In genomic region chr19:6534451-6535093, GRCh38 we compare ENCODE assay signal across 28 cellular contexts. TPM values are rescaled to one million over a fixed set of nuclear protein-coding genes. Genes with fewer than 3 reads are reported as not detected.
DNase-seq lines count a peak whose midpoint lies in the region; ATAC-seq and TF ChIP-seq lines count a peak whose summit lies in the region.
"Had no signal": no experiment of that assay in that cellular context is flagged by ENCODE, and none has a peak within 500 bp of the region (broad histone marks: within the 10 kb centered on the region; RNA-seq: fewer than 3 reads in every experiment).

No MANE protein-coding gene starts in this region.

- no peaks in the 10 kb centered on the region for H3K9me3 ChIP-seq in CD4-positive, alpha-beta T cell (ENCODE audit: control insufficient read depth, low read length)
- H3K9me3 ChIP-seq in HUES64 (ENCODE audit: insufficient read depth, low read depth, low read length), result peaks cover 6% of the 10 kb centered on the region
- no peaks in the 10 kb centered on the region for H3K9me3 ChIP-seq in hepatocyte (ENCODE audit: low read depth)
- peaks cover 8% of the 10 kb centered on the region for H3K9me3 ChIP-seq in WERI-Rb-1 (ENCODE audit: severe bottlenecking)
- H3K9me3 ChIP-seq: A549, body of pancreas, gastrocnemius medialis, SJCRH30, thyroid gland had no signal

- H3K9ac ChIP-seq in HUES64 (ENCODE audit: low read depth, low read length), result no peak overlapping the region
- H3K9ac ChIP-seq: KMS-11 had no signal

- 86% methylated on average over 40 of the region's 40 CpGs for WGBS in HUES64
- WGBS in hepatocyte (ENCODE audit: low lambda C conversion rate, missing lambda C conversion rate), result 45% methylated on average over 39 of the region's 40 CpGs

- no peak for DNase-seq in CD4-positive, alpha-beta T cell
- DNase-seq in hepatocyte (ENCODE audit: low spot score), result no peak
- DNase-seq in neural crest cell (ENCODE audit: low read depth, low spot score), result no peak
- DNase-seq in WERI-Rb-1, result no peak
- no peak for DNase-seq in activated CD8-positive, alpha-beta memory T cell treated with anti-CD3 and anti-CD28 coated beads, Interleukin-2, amount 50 U/mL, for 48 hours
- DNase-seq in activated CD8-positive, alpha-beta T cell treated with anti-CD3 and anti-CD28 coated beads, Interleukin-2, amount 10 ng/mL, durations not matched to agents 7 days and 5 days, result no peak
- DNase-seq: activated B cell treated with CpG ODN at 0.5 μM for 24 hours; activated CD8-positive, alpha-beta T cell treated with anti-CD3 and anti-CD28 coated beads for 36 hours; activated T-cell treated with anti-CD3 and anti-CD28 coated beads, Interleukin-2, amount 50 U/mL, for 48 hours; erythroblast; gastrocnemius medialis; naive thymus-derived CD8-positive, alpha-beta T cell; NCI-H1105; NCI-H2107; NCI-H524; PC-3; SJCRH30; T-helper 2 cell had no signal

- no peaks in the 10 kb centered on the region for H3K9me2 ChIP-seq in hepatocyte (replicated peaks; ENCODE audit: insufficient read depth)

- no peaks in the 10 kb centered on the region for H4K20me1 ChIP-seq in hepatocyte (ENCODE audit: insufficient read depth, poor library complexity, severe bottlenecking)

- peaks cover 53% of the 10 kb centered on the region for H3K27me3 Mint-ChIP-seq in CD4-positive, alpha-beta T cell
- peaks cover 62% of the 10 kb centered on the region for H3K27me3 Mint-ChIP-seq in neural crest cell (ENCODE audit: low read depth)
- H3K27me3 Mint-ChIP-seq in activated CD8-positive, alpha-beta T cell treated with anti-CD3 and anti-CD28 coated beads, Interleukin-2, amount 10 ng/mL, durations not matched to agents 7 days and 5 days (ENCODE audit: low read depth), result peaks cover 23% of the 10 kb centered on the region

- H3K4me3 ChIP-seq in HUES64 (ENCODE audit: low read length) (peak overlapping the region; percentile 34), hepatocyte (no peak overlapping the region), WERI-Rb-1 (ENCODE audit: low read depth, low read length) (no peak overlapping the region)
- H3K4me3 ChIP-seq: A549, body of pancreas, gastrocnemius medialis, SJCRH30, thyroid gland had no signal

- no peak overlapping the region for H3K27ac ChIP-seq in CD4-positive, alpha-beta T cell (ENCODE audit: low read depth, low read length)
- H3K27ac ChIP-seq in HUES64 (ENCODE audit: low read depth, low read length) (no peak overlapping the region), hepatocyte (no peak overlapping the region), WERI-Rb-1 (no peak overlapping the region)
- H3K27ac ChIP-seq: body of pancreas, gastrocnemius medialis, KMS-11, SJCRH30, thyroid gland had no signal

- no peaks in the 10 kb centered on the region for H3K36me3 Mint-ChIP-seq in CD4-positive, alpha-beta T cell (ENCODE audit: low read depth)
- H3K36me3 Mint-ChIP-seq in neural crest cell (ENCODE audit: low read depth), result peaks cover 7% of the 10 kb centered on the region
- peaks cover 12% of the 10 kb centered on the region for H3K36me3 Mint-ChIP-seq in activated CD8-positive, alpha-beta T cell treated with anti-CD3 and anti-CD28 coated beads, Interleukin-2, amount 10 ng/mL, durations not matched to agents 7 days and 5 days (ENCODE audit: low read depth)
- H3K36me3 Mint-ChIP-seq: naive thymus-derived CD8-positive, alpha-beta T cell had no signal

- peak overlapping the region; percentile 42 for H3K4me3 Mint-ChIP-seq in CD4-positive, alpha-beta T cell
- peak overlapping the region; percentile 77 for H3K4me3 Mint-ChIP-seq in neural crest cell
- no peak overlapping the region for H3K4me3 Mint-ChIP-seq in activated CD8-positive, alpha-beta T cell treated with anti-CD3 and anti-CD28 coated beads, Interleukin-2, amount 10 ng/mL, durations not matched to agents 7 days and 5 days
- H3K4me3 Mint-ChIP-seq: activated B cell treated with CpG ODN at 0.5 μM for 24 hours; activated CD8-positive, alpha-beta T cell treated with anti-CD3 and anti-CD28 coated beads for 36 hours; dendritic cell treated with granulocyte-macrophage colony-stimulating factor and Interleukin-4, amounts not matched to agents 40 ng/mL and 50 ng/mL, for 4 days had no signal

- TF ChIP-seq CTCF in CD4-positive, alpha-beta T cell (IDR thresholded peaks at IDR 0.05), result no peak
- no peak for TF ChIP-seq CTCF in hepatocyte (IDR thresholded peaks at IDR 0.05; ENCODE audit: poor library complexity)
- no peak for TF ChIP-seq CTCF in neural crest cell (conservative IDR thresholded peaks at IDR 0.05)
- no peak for TF ChIP-seq CTCF in WERI-Rb-1 (IDR thresholded peaks at IDR 0.05; ENCODE audit: low read depth, low read length)

- H3K36me3 ChIP-seq in HUES64 (ENCODE audit: insufficient read depth, low read length), result no peaks in the 10 kb centered on the region
- H3K36me3 ChIP-seq in hepatocyte (replicated peaks; ENCODE audit: insufficient read depth, low read depth), result no peaks in the 10 kb centered on the region
- peaks cover 7% of the 10 kb centered on the region for H3K36me3 ChIP-seq in WERI-Rb-1
- H3K36me3 ChIP-seq: gastrocnemius medialis, SJCRH30, thyroid gland had no signal

- no peak for ATAC-seq in CD4-positive, alpha-beta T cell (ENCODE audit: poor library complexity)
- no peak for ATAC-seq in HG02938 (IDR thresholded peaks at IDR 0.05; ENCODE audit: unreplicated experiment)
- no peak for ATAC-seq in activated CD8-positive, alpha-beta T cell treated with anti-CD3 and anti-CD28 coated beads, Interleukin-2, amount 10 ng/mL, durations not matched to agents 7 days and 5 days
- ATAC-seq: A549; activated CD8-positive, alpha-beta T cell treated with anti-CD3 and anti-CD28 coated beads for 36 hours; activated naive CD4-positive, alpha-beta T cell treated with anti-CD3 and anti-CD28 coated beads, Interleukin-2, amount 50 U/mL, for 72 hours; body of pancreas; gastrocnemius medialis; naive thymus-derived CD8-positive, alpha-beta T cell; PC-3 had no signal

- no peak overlapping the region for H3K27ac Mint-ChIP-seq in CD4-positive, alpha-beta T cell
- no peak overlapping the region for H3K27ac Mint-ChIP-seq in neural crest cell (ENCODE audit: unreplicated experiment)
- no peak overlapping the region for H3K27ac Mint-ChIP-seq in activated CD8-positive, alpha-beta T cell treated with anti-CD3 and anti-CD28 coated beads, Interleukin-2, amount 10 ng/mL, durations not matched to agents 7 days and 5 days
- H3K27ac Mint-ChIP-seq: activated CD8-positive, alpha-beta T cell treated with anti-CD3 and anti-CD28 coated beads for 36 hours; activated naive CD4-positive, alpha-beta T cell treated with anti-CD3 and anti-CD28 coated beads, Interleukin-2, amount 50 U/mL, for 72 hours had no signal

- H3K4me2 ChIP-seq in hepatocyte, result peak overlapping the region; percentile 56
- H3K4me2 ChIP-seq: A549, KMS-11 had no signal

- peaks cover 23% of the 10 kb centered on the region for H3K27me3 ChIP-seq in CD4-positive, alpha-beta T cell (ENCODE audit: control insufficient read depth, insufficient read depth, low read length)
- peaks cover 56% of the 10 kb centered on the region for H3K27me3 ChIP-seq in HUES64 (ENCODE audit: insufficient read depth, low read length)
- peaks cover 28% of the 10 kb centered on the region for H3K27me3 ChIP-seq in hepatocyte
- H3K27me3 ChIP-seq in WERI-Rb-1 (ENCODE audit: insufficient read depth, low read depth, severe bottlenecking), result no peaks in the 10 kb centered on the region
- H3K27me3 ChIP-seq: BLaER1 treated with 17β-estradiol and CSF1 and Interleukin-3, amounts not matched to agents 10 nM and 100 nM; SJCRH30 had no signal

- H3K4me1 Mint-ChIP-seq in CD4-positive, alpha-beta T cell (ENCODE audit: low read depth), result peaks cover 55% of the 10 kb centered on the region
- H3K4me1 Mint-ChIP-seq in neural crest cell, result peaks cover 34% of the 10 kb centered on the region
- H3K4me1 Mint-ChIP-seq in activated CD8-positive, alpha-beta T cell treated with anti-CD3 and anti-CD28 coated beads, Interleukin-2, amount 10 ng/mL, durations not matched to agents 7 days and 5 days (ENCODE audit: low read depth), result peaks cover 64% of the 10 kb centered on the region

- intact Hi-C loops in CD4-positive, alpha-beta T cell (cut with DNase I, micrococcal nuclease), result no loop called here

- no peaks in the 10 kb centered on the region for H3K9me3 Mint-ChIP-seq in CD4-positive, alpha-beta T cell
- peaks cover 3% of the 10 kb centered on the region for H3K9me3 Mint-ChIP-seq in neural crest cell
- H3K9me3 Mint-ChIP-seq in activated CD8-positive, alpha-beta T cell treated with anti-CD3 and anti-CD28 coated beads, Interleukin-2, amount 10 ng/mL, durations not matched to agents 7 days and 5 days (ENCODE audit: insufficient read depth), result no peaks in the 10 kb centered on the region
- H3K9me3 Mint-ChIP-seq: activated CD8-positive, alpha-beta T cell treated with anti-CD3 and anti-CD28 coated beads for 36 hours; dendritic cell treated with granulocyte-macrophage colony-stimulating factor and Interleukin-4, amounts not matched to agents 40 ng/mL and 50 ng/mL, for 4 days; naive thymus-derived CD8-positive, alpha-beta T cell had no signal

- H2AFZ ChIP-seq in hepatocyte, result no peak overlapping the region

- H3K79me2 ChIP-seq in hepatocyte, result no peaks in the 10 kb centered on the region

- H3K4me1 ChIP-seq in HUES64 (ENCODE audit: insufficient read depth, low read length) (peaks cover 5% of the 10 kb centered on the region; the same call in 1 of the 2 replicates), hepatocyte (ENCODE audit: insufficient read depth) (peaks cover 6% of the 10 kb centered on the region)
- H3K4me1 ChIP-seq: SJCRH30 had no signal

- CTCF ChIA-PET in CD4-positive, alpha-beta T cell (lab: Charles Lee), result interaction anchor here (2.3 kb wide), 1 partner anchor 17 kb away, joined by 7 read pairs; no protein-coding TSS in a partner anchor
- CTCF ChIA-PET in activated CD8-positive, alpha-beta T cell treated with anti-CD3 and anti-CD28 coated beads, Interleukin-2, amount 10 ng/mL, durations not matched to agents 7 days and 5 days (lab: Charles Lee), result interaction anchor here (0.7 to 1.4 kb wide), 2 partner anchors 53 to 203 kb away, joined by 3 read pairs; partner anchors contain the start of gene GPR108

- POLR2A ChIA-PET in CD4-positive, alpha-beta T cell (lab: Charles Lee), result no interaction called here
- POLR2A ChIA-PET in activated CD8-positive, alpha-beta T cell treated with anti-CD3 and anti-CD28 coated beads, Interleukin-2, amount 10 ng/mL, durations not matched to agents 7 days and 5 days (lab: Charles Lee), result no interaction called here

RNA-seq across cellular contexts. Expression of gene TNFSF9, which starts 3.7 kb away (rescaled TPM):
- total RNA-seq in CD4-positive, alpha-beta T cell, result 1 to 10 TPM; 1.5 to 1.8 TPM
- polyA plus RNA-seq in HUES64 (2013, experiment 1 of 2), result 1.5 TPM
- 1.8 TPM for polyA plus RNA-seq in HUES64 (2013, experiment 2 of 2)
- total RNA-seq in hepatocyte, result 2.3 and 2.6 TPM in 2 replicates
- polyA plus RNA-seq in hepatocyte, result 3.8 and 9.2 TPM in 2 replicates
- 1.3 and 1.4 TPM in 2 replicates for total RNA-seq in neural crest cell
- 1 to 10 TPM; 1.5 to 1.7 TPM for total RNA-seq in activated CD8-positive, alpha-beta T cell treated with anti-CD3 and anti-CD28 coated beads, Interleukin-2, amount 10 ng/mL, durations not matched to agents 7 days and 5 days
- total RNA-seq: SJCRH30 had no signal

RNA-seq across cellular contexts. Expression of gene TUBB4A, which starts 32.5 kb away (rescaled TPM):
- total RNA-seq in CD4-positive, alpha-beta T cell, result under 1 TPM; 0.53 to 0.88 TPM
- 7.4 TPM for polyA plus RNA-seq in HUES64 (2013, experiment 1 of 2)
- 10.7 TPM for polyA plus RNA-seq in HUES64 (2013, experiment 2 of 2)
- total RNA-seq in hepatocyte (1.2 and 4.4 TPM in 2 replicates), neural crest cell (27.7 and 39.9 TPM in 2 replicates)
- polyA plus RNA-seq in hepatocyte, result 7.3 and 7.9 TPM in 2 replicates
- 1 to 10 TPM; 6.6 to 6.9 TPM for total RNA-seq in activated CD8-positive, alpha-beta T cell treated with anti-CD3 and anti-CD28 coated beads, Interleukin-2, amount 10 ng/mL, durations not matched to agents 7 days and 5 days
- total RNA-seq: SJCRH30 had no signal

RNA-seq across cellular contexts. Expression of gene DENND1C, which starts 53.0 kb away (rescaled TPM):
- total RNA-seq in CD4-positive, alpha-beta T cell, result 100 to 1,000 TPM; 111 to 118 TPM
- 1.00 TPM for polyA plus RNA-seq in HUES64 (2013, experiment 1 of 2)
- 1.8 TPM for polyA plus RNA-seq in HUES64 (2013, experiment 2 of 2)
- total RNA-seq in hepatocyte (0.48 and 1.5 TPM in 2 replicates), neural crest cell (not detected in 2 replicates)
- 14.0 and 16.1 TPM in 2 replicates for polyA plus RNA-seq in hepatocyte
- total RNA-seq in activated CD8-positive, alpha-beta T cell treated with anti-CD3 and anti-CD28 coated beads, Interleukin-2, amount 10 ng/mL, durations not matched to agents 7 days and 5 days, result 10 to 100 TPM; 94.1 to 97.5 TPM
- total RNA-seq: G401, PC-3, SJCRH30 had no signal

RNA-seq across cellular contexts. Expression of gene CD70, which starts 56.4 kb away (rescaled TPM):
- total RNA-seq in CD4-positive, alpha-beta T cell, result not detected
- 0.30 TPM for polyA plus RNA-seq in HUES64 (2013, experiment 1 of 2)
- polyA plus RNA-seq in HUES64 (2013, experiment 2 of 2), result 0.95 TPM
- total RNA-seq in hepatocyte (not detected in 2 replicates), neural crest cell (0.41 TPM in 1 of 2 replicates, not detected in the other)
- polyA plus RNA-seq in hepatocyte, result not detected in 2 replicates
- 10 to 100 TPM; 16.9 to 17.3 TPM for total RNA-seq in activated CD8-positive, alpha-beta T cell treated with anti-CD3 and anti-CD28 coated beads, Interleukin-2, amount 10 ng/mL, durations not matched to agents 7 days and 5 days
- total RNA-seq: body of pancreas; gastrocnemius medialis; naive thymus-derived CD8-positive, alpha-beta T cell; SJCRH30 had no signal

Comparison
In these comparisons a context has a peak if more than half of its experiments do, and no peak if none do; other contexts are left out.
1. RNA of gene DENND1C, which starts 53.0 kb away (total RNA-seq): 111 to 118 TPM in CD4-positive, alpha-beta T cell and 94.1 to 97.5 TPM in activated CD8-positive, alpha-beta T cell treated with anti-CD3 and anti-CD28 coated beads, Interleukin-2, amount 10 ng/mL, durations not matched to agents 7 days and 5 days; 0.48 to 1.5 TPM in hepatocyte and not detected in neural crest cell; every median in the first group is over 10 times any median in the second.